ENCODE assay signal across 8 cellular contexts in genomic region chr2:127526142-127526939, GRCh38. TPM values are rescaled to one million over a fixed set of nuclear protein-coding genes. Genes with fewer than 3 reads are reported as not detected.
A peak's percentile ranks its signal among the peaks of the same experiment; 100 is the strongest.
DNase-seq lines count a peak whose midpoint lies in the region; FAIRE-seq and TF ChIP-seq lines count a peak whose summit lies in the region.

Gene IWS1 (minus strand): TSS chr2:127526489. CDS start chr2:127526208, 281 bp downstream.

- H3K27me3 Mint-ChIP-seq in activated naive CD4-positive, alpha-beta T cell treated with anti-CD3 and anti-CD28 coated beads for 36 hours (ENCODE audit: low read depth), result no peaks in the 10 kb centered on the region

- peak within 1 kb of the TSS; percentile 69 for H3K23ac ChIP-seq in neuronal stem cell (ENCODE audit: low read depth, low read length, poor library complexity)

- H3K9me3 Mint-ChIP-seq in activated naive CD4-positive, alpha-beta T cell treated with anti-CD3 and anti-CD28 coated beads for 36 hours, result no peaks in the 10 kb centered on the region

- TF ChIP-seq CTCF in HFF-Myc (IDR thresholded peaks at IDR 0.05; ENCODE audit: low read depth, low read length, missing control alignments) (no peak), subcutaneous adipose tissue (IDR thresholded peaks at IDR 0.05; ENCODE audit: low read depth) (no peak)

- H3K79me1 ChIP-seq in neuronal stem cell (ENCODE audit: low read depth, low read length), result no peaks in the 10 kb centered on the region

- no peak within 1 kb of the TSS for H2BK120ac ChIP-seq in neuronal stem cell (ENCODE audit: low read depth, low read length)

- H3K14ac ChIP-seq in neuronal stem cell (ENCODE audit: low read length), result peak within 1 kb of the TSS; percentile 10

- DNase-seq in GM04503 (ENCODE audit: low read depth), result peak; percentile 83
- DNase-seq in HFF-Myc (ENCODE audit: extremely low read depth, low read depth), result peak; percentile 89
- DNase-seq in NAMALWA (ENCODE audit: low spot score), result peak; percentile 97
- DNase-seq in SK-N-DZ (ENCODE audit: low spot score), result peak; percentile 97
- DNase-seq in activated naive CD4-positive, alpha-beta T cell treated with anti-CD3 and anti-CD28 coated beads for 36 hours, result peak; percentile 96
- DNase-seq in frontal cortex (ENCODE audit: low spot score in 2 of 2), result peak; percentile 87 to 88
- DNase-seq in neuronal stem cell (ENCODE audit: low spot score), result peak; percentile 96

- peaks cover 17% of the 10 kb centered on the region for H3K36me3 Mint-ChIP-seq in activated naive CD4-positive, alpha-beta T cell treated with anti-CD3 and anti-CD28 coated beads for 36 hours (ENCODE audit: low read depth)

- peaks cover 0 to 9% (median 0%) of the 10 kb centered on the region in 3 experiments for H3K27me3 ChIP-seq in neuronal stem cell (ENCODE audit: control insufficient read depth in 3 of 3, insufficient read depth in 3 of 3, low read depth in 1 of 3, low read length in 3 of 3)

- H3K4me2 ChIP-seq in neuronal stem cell (ENCODE audit: insufficient read depth, low read length, poor library complexity, severe bottlenecking), result peak within 1 kb of the TSS; percentile 85

- no peak for FAIRE-seq in frontal cortex (lab: Jason Lieb, UNC)

- peak within 1 kb of the TSS; percentile 91 for H3K27ac ChIP-seq in neuronal stem cell (replicated peaks; ENCODE audit: low read length)

- no peak within 1 kb of the TSS for H2BK12ac ChIP-seq in neuronal stem cell (ENCODE audit: low read length)

- H3K4ac ChIP-seq in neuronal stem cell (ENCODE audit: low read length), result no peak within 1 kb of the TSS

- no peak within 1 kb of the TSS for H2BK15ac ChIP-seq in neuronal stem cell (ENCODE audit: low read length)

- H3K27ac Mint-ChIP-seq in activated naive CD4-positive, alpha-beta T cell treated with anti-CD3 and anti-CD28 coated beads for 36 hours, result peak within 1 kb of the TSS; percentile 90

- H3K4me1 ChIP-seq in neuronal stem cell (ENCODE audit: control insufficient read depth in 2 of 2, insufficient read depth in 1 of 2, low read depth in 1 of 2, low read length in 2 of 2), result peaks cover 8% of the 10 kb centered on the region in 2 donors

- CTCF ChIA-PET in activated naive CD4-positive, alpha-beta T cell treated with anti-CD3 and anti-CD28 coated beads for 36 hours (lab: Charles Lee), result interaction anchor here (0.6 to 1.2 kb wide), 2 partner anchors 329 to 359 kb away, joined by 3 to 5 read pairs; no protein-coding TSS in a partner anchor

- peak within 1 kb of the TSS; percentile 94 for H3K9ac ChIP-seq in neuronal stem cell (ENCODE audit: low read depth, low read length, poor library complexity)

- peaks cover 27% of the 10 kb centered on the region for H3K4me1 Mint-ChIP-seq in activated naive CD4-positive, alpha-beta T cell treated with anti-CD3 and anti-CD28 coated beads for 36 hours (ENCODE audit: low read depth)

- peak within 1 kb of the TSS; percentile 88 for H2AFZ ChIP-seq in neuronal stem cell (ENCODE audit: low read length)

- intact Hi-C loops in activated naive CD4-positive, alpha-beta T cell treated with anti-CD3 and anti-CD28 coated beads for 36 hours (cut with micrococcal nuclease), result loop anchor here (1.0 to 5.0 kb wide), 14 partner anchors 37 to 868 kb away; partner anchors contain the start of genes BIN1, ERCC3, MAP3K2 and SFT2D3

- peaks cover 0 to 4% of the 10 kb centered on the region in 2 donors for H3K9me3 ChIP-seq in neuronal stem cell (replicated peaks in 1 of 2; ENCODE audit: control insufficient read depth in 2 of 2, insufficient read depth in 1 of 2, low read depth in 1 of 2, low read length in 2 of 2)

- H2AK5ac ChIP-seq in neuronal stem cell (ENCODE audit: low read depth, low read length), result peak within 1 kb of the TSS; percentile 72

- peak within 1 kb of the TSS; percentile 73 for H2BK5ac ChIP-seq in neuronal stem cell (ENCODE audit: low read length)

- peak within 1 kb of the TSS; percentile 86 for H3K4me3 Mint-ChIP-seq in activated naive CD4-positive, alpha-beta T cell treated with anti-CD3 and anti-CD28 coated beads for 36 hours

- H3K36me3 ChIP-seq in neuronal stem cell (replicated peaks in 1 of 2; ENCODE audit: control insufficient read depth in 2 of 2, insufficient read depth in 2 of 2, low read length in 2 of 2), result peaks cover 6 to 29% of the 10 kb centered on the region in 2 donors

- WGBS in neuronal stem cell (ENCODE audit: extremely low coverage in 2 of 2, insufficient read length in 2 of 2, insufficient replicate concordance in 1 of 2), 2 donors, result no CpG with 5 or more reads among the region's 66 CpGs

- peak within 1 kb of the TSS; percentile 87 for H3K4me3 ChIP-seq in HFF-Myc (replicated peaks; ENCODE audit: low read depth, low read length)
- H3K4me3 ChIP-seq in neuronal stem cell (ENCODE audit: low read length in 2 of 2), result peak within 1 kb of the TSS; percentile 68 to 98

- peak within 1 kb of the TSS; percentile 89 for H3K18ac ChIP-seq in neuronal stem cell (ENCODE audit: low read length)

- H4K91ac ChIP-seq in neuronal stem cell (ENCODE audit: low read depth, low read length, poor library complexity), result no peak within 1 kb of the TSS

- H4K8ac ChIP-seq in neuronal stem cell (ENCODE audit: low read depth, low read length), result no peak within 1 kb of the TSS

RNA-seq across cellular contexts. Expression of gene IWS1, which starts in this region (rescaled TPM):
- 49.2 and 57.8 TPM in 2 replicates for polyA plus RNA-seq in SK-N-DZ (2014; cell fraction: cytosol; rRNA removed)
- polyA plus RNA-seq in SK-N-DZ (2014; cell fraction: nucleus; rRNA removed), result 26.0 and 66.0 TPM in 2 replicates
- total RNA-seq in activated naive CD4-positive, alpha-beta T cell treated with anti-CD3 and anti-CD28 coated beads for 36 hours, result 10 to 100 TPM; 52.1 to 52.5 TPM
- 37.9 TPM for total RNA-seq in frontal cortex
- polyA plus RNA-seq in neuronal stem cell (2013, experiment 1 of 2), result 54.0 TPM
- 53.1 TPM for polyA plus RNA-seq in neuronal stem cell (2013, experiment 2 of 2)
- 10 to 100 TPM; 27.2 to 42.7 (median 34.9) TPM for total RNA-seq in subcutaneous adipose tissue

Comparison
In these comparisons a context has a peak if more than half of its experiments do, and no peak if none do; other contexts are left out.
1. Peak in every context shown above with its lines: DNase-seq, H3K4me3 ChIP-seq and H3K27ac ChIP-seq.